In genomic region chr21:17139189-17139588, GRCh38 we compare ENCODE assay signal across 7 cellular contexts.
DNase-seq lines count a peak whose midpoint lies in the region; ATAC-seq and TF ChIP-seq lines count a peak whose summit lies in the region.
"Not testable (repeated sequence)": the region's sequence is repeated elsewhere in the genome, so short reads cannot be mapped to it uniquely, and the experiment has no call there.

No MANE protein-coding gene starts in this region.

- H3K4me3 ChIP-seq in GM23248 (peak overlapping the region; percentile 57), PC-3 (ENCODE audit: low read length) (peak overlapping the region; percentile 50; the same call in 1 of the 2 replicates), colonic mucosa (peak overlapping the region; percentile 30), heart right ventricle (peak overlapping the region in 9 of 10 donors; percentile 22 to 56 (median 44)), skin epidermis (peak overlapping the region in 5 of 7 experiments; percentile 3 to 41 (median 14))
- not testable (repeated sequence) for H3K4me3 ChIP-seq in mucosa of descending colon

- WGBS in GM23248 (ENCODE audit: low coverage in 1 of 2, low lambda C conversion rate in 2 of 2, missing lambda C conversion rate in 2 of 2), 2 experiments = 33 to 38% methylated on average over 1 to 3 of the region's 3 CpGs
- 31 to 43% methylated on average over 3 of the region's 3 CpGs for WGBS in heart right ventricle, 2 donors

- intact Hi-C loops in PC-3 (cut with micrococcal nuclease); colonic mucosa (cut with DNase I); heart right ventricle (cut with DNase I); mucosa of descending colon (cut with DNase I, micrococcal nuclease): not testable (repeated sequence)

- H3K36me3 Mint-ChIP-seq in activated T-cell treated with anti-CD3 and anti-CD28 coated beads, Interleukin-2, amount 50 U/mL, for 4 hours (ENCODE audit: insufficient read depth) = not testable (repeated sequence)

- POLR2A ChIA-PET in PC-3 (lab: Charles Lee; ENCODE audit: unreplicated experiment) = not testable (repeated sequence)

- not testable (repeated sequence) for H3K27me3 ChIP-seq in GM23248 (replicated peaks; ENCODE audit: insufficient read depth); PC-3 (ENCODE audit: low read length); colonic mucosa; heart right ventricle

- not testable (repeated sequence) for H3K9me2 ChIP-seq in GM23248 (ENCODE audit: insufficient read depth); PC-3 (replicated peaks; ENCODE audit: low read length)

- peak; percentile 2 for DNase-seq in GM23248
- DNase-seq in PC-3; activated T-cell treated with anti-CD3 and anti-CD28 coated beads, Interleukin-2, amount 50 U/mL, for 4 hours; colonic mucosa; heart right ventricle; mucosa of descending colon: not testable (repeated sequence)

- TF ChIP-seq CTCF in PC-3 (conservative IDR thresholded peaks at IDR 0.05; ENCODE audit: low read depth, low read length); colonic mucosa (IDR thresholded peaks at IDR 0.05); heart right ventricle (IDR thresholded peaks at IDR 0.05); mucosa of descending colon (IDR thresholded peaks at IDR 0.05): not testable (repeated sequence)

- H3K9me3 Mint-ChIP-seq in activated T-cell treated with anti-CD3 and anti-CD28 coated beads, Interleukin-2, amount 50 U/mL, for 4 hours = not testable (repeated sequence)

- not testable (repeated sequence) for H3K27ac ChIP-seq in GM23248; PC-3 (ENCODE audit: low read length); colonic mucosa; skin epidermis
- peak overlapping the region in 4 of 10 donors; percentile 28 to 62 (median 36) for H3K27ac ChIP-seq in heart right ventricle

- not testable (repeated sequence) for H3K9me3 ChIP-seq in GM23248 (ENCODE audit: low read depth); colonic mucosa; mucosa of descending colon
- H3K9me3 ChIP-seq in PC-3 (ENCODE audit: low read length) = peaks cover 14% of the 10 kb centered on the region; the same call in 1 of the 2 replicates
- peaks cover 0 to 16% (median 0%) of the 10 kb centered on the region in 11 donors for H3K9me3 ChIP-seq in heart right ventricle

- not testable (repeated sequence) for H3K36me3 ChIP-seq in GM23248 (ENCODE audit: low read depth); PC-3 (ENCODE audit: low read depth, low read length); colonic mucosa; heart right ventricle; mucosa of descending colon (ENCODE audit: low read depth)

- H3F3A ChIP-seq in GM23248 (ENCODE audit: insufficient read depth); PC-3 (ENCODE audit: low read length, unreplicated experiment): not testable (repeated sequence)

- peak overlapping the region; percentile 74 for H3K4me3 Mint-ChIP-seq in activated T-cell treated with anti-CD3 and anti-CD28 coated beads, Interleukin-2, amount 50 U/mL, for 4 hours

- in situ Hi-C loops in GM23248 (cut with MboI) = not testable (repeated sequence)

- BruUV-seq in PC-3 (replicated peaks; lab: Mats Ljungman, UMichigan) = not testable (repeated sequence)

- not testable (repeated sequence) for H3K4me1 Mint-ChIP-seq in activated T-cell treated with anti-CD3 and anti-CD28 coated beads, Interleukin-2, amount 50 U/mL, for 4 hours (ENCODE audit: low read depth)

- H4K20me1 ChIP-seq in GM23248 (ENCODE audit: insufficient read depth); PC-3 (ENCODE audit: low read length): not testable (repeated sequence)

- H3K9ac ChIP-seq in GM23248; PC-3 (ENCODE audit: low read length); colonic mucosa (ENCODE audit: low read depth in 2 of 2, low read length in 2 of 2): not testable (repeated sequence)

- not testable (repeated sequence) for ATAC-seq in PC-3; activated T-cell treated with anti-CD3 and anti-CD28 coated beads, Interleukin-2, amount 50 U/mL, for 4 hours; heart right ventricle
- peak; percentile 45 for ATAC-seq in mucosa of descending colon

- peak overlapping the region; percentile 27; the same call in 1 of the 2 replicates for H2AFZ ChIP-seq in GM23248
- H2AFZ ChIP-seq in PC-3 (ENCODE audit: low read length) = not testable (repeated sequence)

- CTCF ChIA-PET in PC-3 (lab: Charles Lee) = not testable (repeated sequence)

- H3K4me2 ChIP-seq in GM23248 (ENCODE audit: unreplicated experiment) (peak overlapping the region; percentile 65), PC-3 (ENCODE audit: low read length) (peak overlapping the region; percentile 16; the same call in 1 of the 2 replicates)

- not testable (repeated sequence) for H3K79me2 ChIP-seq in GM23248 (ENCODE audit: insufficient read depth); PC-3 (ENCODE audit: low read length)

- not testable (repeated sequence) for H3K27me3 Mint-ChIP-seq in activated T-cell treated with anti-CD3 and anti-CD28 coated beads, Interleukin-2, amount 50 U/mL, for 4 hours (ENCODE audit: low read depth)

- H3K4me1 ChIP-seq in GM23248 (ENCODE audit: insufficient read depth); PC-3 (ENCODE audit: insufficient read depth, low read length); colonic mucosa; heart right ventricle; mucosa of descending colon (ENCODE audit: low read depth): not testable (repeated sequence)
